In the genomic region with DNA sequence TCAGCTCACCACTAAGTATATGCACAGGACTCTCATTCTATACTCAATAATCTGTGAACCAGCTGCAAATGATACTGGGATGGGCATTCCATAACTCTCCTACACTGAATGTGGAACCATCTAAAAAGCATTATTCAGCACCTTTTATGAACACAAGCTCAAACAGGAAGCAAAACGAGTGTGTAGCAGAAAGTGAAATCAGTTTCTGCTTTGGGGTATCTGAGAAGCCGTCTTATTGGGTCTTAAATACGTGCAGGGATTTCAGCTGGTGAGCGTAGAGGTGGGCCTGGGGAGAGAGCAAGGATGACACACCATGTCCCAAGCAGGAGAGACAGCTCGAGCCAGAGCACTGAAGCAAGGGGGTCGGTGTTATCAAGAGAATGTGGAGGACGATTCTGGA, we compare ENCODE assay signal across 19 cellular contexts.
A peak's percentile ranks its signal among the peaks of the same experiment; 100 is the strongest.
DNase-seq lines count a peak whose midpoint lies in the region; ATAC-seq and TF ChIP-seq lines count a peak whose summit lies in the region.
"Had no signal": no experiment of that assay in that cellular context is flagged by ENCODE, and none has a peak within 500 bp of the region (broad histone marks: within the 10 kb centered on the region; RNA-seq: fewer than 3 reads in every experiment).

No MANE protein-coding gene starts in this region.

- H3K4me2 ChIP-seq in osteoblast (ENCODE audit: insufficient read depth, low read length), result peak overlapping the region; percentile 43
- no peak overlapping the region for H3K4me2 ChIP-seq in GM23248 (ENCODE audit: unreplicated experiment)
- H3K4me2 ChIP-seq: BLaER1 treated with 17β-estradiol and CSF1 and Interleukin-3, amounts not matched to agents 10 nM and 100 nM had no signal

- H3K27me3 ChIP-seq in cardiac muscle cell (no peaks in the 10 kb centered on the region), osteoblast (ENCODE audit: insufficient read depth, low read length) (no peaks in the 10 kb centered on the region), GM23248 (replicated peaks; ENCODE audit: insufficient read depth) (no peaks in the 10 kb centered on the region)
- H3K27me3 ChIP-seq: BLaER1 treated with 17β-estradiol and CSF1 and Interleukin-3, amounts not matched to agents 10 nM and 100 nM; breast epithelium; neutrophil; right lobe of liver had no signal

- TF ChIP-seq CTCF in cardiac muscle cell (IDR thresholded peaks at IDR 0.05; ENCODE audit: low read depth, low read length), result no peak
- no peak for TF ChIP-seq CTCF in osteoblast (IDR thresholded peaks at IDR 0.05; ENCODE audit: extremely low read depth, low read depth, low read length)

- H3K36me3 ChIP-seq in cardiac muscle cell, result peaks cover 64% of the 10 kb centered on the region
- no peaks in the 10 kb centered on the region for H3K36me3 ChIP-seq in osteoblast (ENCODE audit: insufficient read depth, low read length)
- H3K36me3 ChIP-seq in GM23248 (ENCODE audit: low read depth), result no peaks in the 10 kb centered on the region
- H3K36me3 ChIP-seq: BLaER1 treated with 17β-estradiol and CSF1 and Interleukin-3, amounts not matched to agents 10 nM and 100 nM; breast epithelium; neutrophil; right lobe of liver had no signal

- no peaks in the 10 kb centered on the region for H3K9me3 ChIP-seq in cardiac muscle cell (ENCODE audit: low read depth)
- no peaks in the 10 kb centered on the region for H3K9me3 ChIP-seq in osteoblast (ENCODE audit: low read depth, low read length)
- no peaks in the 10 kb centered on the region for H3K9me3 ChIP-seq in GM23248 (ENCODE audit: low read depth)
- H3K9me3 ChIP-seq: neutrophil, right lobe of liver had no signal

- H3K79me2 ChIP-seq in osteoblast (ENCODE audit: insufficient read depth, low read length) (no peaks in the 10 kb centered on the region), GM23248 (ENCODE audit: insufficient read depth) (no peaks in the 10 kb centered on the region)

- no peaks in the 10 kb centered on the region for H4K20me1 ChIP-seq in osteoblast (ENCODE audit: insufficient read depth, low read length)
- no peaks in the 10 kb centered on the region for H4K20me1 ChIP-seq in GM23248 (ENCODE audit: insufficient read depth)
- H4K20me1 ChIP-seq: BLaER1 treated with 17β-estradiol and CSF1 and Interleukin-3, amounts not matched to agents 10 nM and 100 nM had no signal

- H3K4me3 ChIP-seq in cardiac muscle cell (no peak overlapping the region), osteoblast (ENCODE audit: insufficient read depth, low read length) (no peak overlapping the region), GM23248 (no peak overlapping the region)
- H3K4me3 ChIP-seq: BLaER1 treated with 17β-estradiol and CSF1 and Interleukin-3, amounts not matched to agents 10 nM and 100 nM; right lobe of liver had no signal

- in situ Hi-C loops in GM23248 (cut with MboI), result no loop called here

- no peaks in the 10 kb centered on the region for H3K9me2 ChIP-seq in GM23248 (ENCODE audit: insufficient read depth)

- ATAC-seq in Right ventricle myocardium superior (ENCODE audit: poor library complexity) (no peak), GM21526 (IDR thresholded peaks at IDR 0.05; ENCODE audit: low FRiP score, unreplicated experiment) (peak; percentile 54), HG03432 (IDR thresholded peaks at IDR 0.05; ENCODE audit: unreplicated experiment) (peak; percentile 49), HG03378 (IDR thresholded peaks at IDR 0.05; ENCODE audit: unreplicated experiment) (no peak)
- no peak for ATAC-seq in activated CD4-positive, CD25-positive, alpha-beta regulatory T cell treated with anti-CD3 and anti-CD28 coated beads, Interleukin-2, amount 50 U/mL, for 24 hours
- ATAC-seq: activated CD8-positive, alpha-beta T cell treated with anti-CD3 and anti-CD28 coated beads, Interleukin-2, amount 10 ng/mL, durations not matched to agents 7 days and 5 days; activated T-cell treated with anti-CD3 and anti-CD28 coated beads, Interleukin-2, amount 50 U/mL, for 72 hours; left lobe of liver; right lobe of liver; stimulated activated naive CD8-positive, alpha-beta T cell treated with anti-CD3 and anti-CD28 coated beads, Interleukin-15, amount 100 ng/mL, for 72 hours had no signal

- H3F3A ChIP-seq in GM23248 (ENCODE audit: insufficient read depth), result no peaks in the 10 kb centered on the region

- no peak overlapping the region for H3K9ac ChIP-seq in GM23248
- H3K9ac ChIP-seq: BLaER1 treated with 17β-estradiol and CSF1 and Interleukin-3, amounts not matched to agents 10 nM and 100 nM had no signal

- DNase-seq in cardiac muscle cell (ENCODE audit: low read depth in 1 of 2, low spot score in 1 of 2) (no peak), Right ventricle myocardium superior (no peak), osteoblast (ENCODE audit: insufficient read length, low spot score, missing footprints) (no peak), GM23248 (no peak)
- DNase-seq: activated CD8-positive, alpha-beta T cell treated with anti-CD3 and anti-CD28 coated beads, Interleukin-2, amount 10 ng/mL, durations not matched to agents 7 days and 5 days; activated T-cell treated with anti-CD3 and anti-CD28 coated beads, Interleukin-2, amount 50 U/mL, for 72 hours; DMS 273 treated with DMSO at 0.1 percent for 48 hours; erythroblast; NCI-H2171; right lobe of liver; stimulated activated naive CD8-positive, alpha-beta T cell treated with anti-CD3 and anti-CD28 coated beads, Interleukin-15, amount 100 ng/mL, for 72 hours had no signal

- H2AFZ ChIP-seq in osteoblast (ENCODE audit: low read length) (peak overlapping the region; percentile 17), GM23248 (no peak overlapping the region)

- intact Hi-C loops in Right ventricle myocardium superior (cut with DNase I), result no loop called here

- H3K4me1 ChIP-seq in cardiac muscle cell (ENCODE audit: low read depth), result peaks cover 30% of the 10 kb centered on the region
- no peaks in the 10 kb centered on the region for H3K4me1 ChIP-seq in osteoblast (ENCODE audit: insufficient read depth, low read length)
- no peaks in the 10 kb centered on the region for H3K4me1 ChIP-seq in GM23248 (ENCODE audit: insufficient read depth)
- H3K4me1 ChIP-seq: breast epithelium, right lobe of liver had no signal

- 63 to 67% methylated on average over 7 of the region's 7 CpGs for WGBS in GM23248 (ENCODE audit: low coverage in 1 of 2, low lambda C conversion rate in 2 of 2, missing lambda C conversion rate in 2 of 2), 2 experiments

- H3K27ac ChIP-seq in cardiac muscle cell (peak overlapping the region; percentile 44), osteoblast (ENCODE audit: low read depth, low read length) (no peak overlapping the region), GM23248 (no peak overlapping the region)
- H3K27ac ChIP-seq: BLaER1 treated with 17β-estradiol and CSF1 and Interleukin-3, amounts not matched to agents 10 nM and 100 nM; breast epithelium; neutrophil; right lobe of liver had no signal

Comparison
In these comparisons a context has a peak if more than half of its experiments do, and no peak if none do; other contexts are left out.
1. ATAC-seq: peak in GM21526 (single experiment) and HG03432 (single experiment); none in Right ventricle myocardium superior (single experiment), HG03378 (single experiment) and activated CD4-positive, CD25-positive, alpha-beta regulatory T cell treated with anti-CD3 and anti-CD28 coated beads, Interleukin-2, amount 50 U/mL, for 24 hours (0 of 2).